Comparison of ENCODE assay signal across 1 cellular context in the genomic region with DNA sequence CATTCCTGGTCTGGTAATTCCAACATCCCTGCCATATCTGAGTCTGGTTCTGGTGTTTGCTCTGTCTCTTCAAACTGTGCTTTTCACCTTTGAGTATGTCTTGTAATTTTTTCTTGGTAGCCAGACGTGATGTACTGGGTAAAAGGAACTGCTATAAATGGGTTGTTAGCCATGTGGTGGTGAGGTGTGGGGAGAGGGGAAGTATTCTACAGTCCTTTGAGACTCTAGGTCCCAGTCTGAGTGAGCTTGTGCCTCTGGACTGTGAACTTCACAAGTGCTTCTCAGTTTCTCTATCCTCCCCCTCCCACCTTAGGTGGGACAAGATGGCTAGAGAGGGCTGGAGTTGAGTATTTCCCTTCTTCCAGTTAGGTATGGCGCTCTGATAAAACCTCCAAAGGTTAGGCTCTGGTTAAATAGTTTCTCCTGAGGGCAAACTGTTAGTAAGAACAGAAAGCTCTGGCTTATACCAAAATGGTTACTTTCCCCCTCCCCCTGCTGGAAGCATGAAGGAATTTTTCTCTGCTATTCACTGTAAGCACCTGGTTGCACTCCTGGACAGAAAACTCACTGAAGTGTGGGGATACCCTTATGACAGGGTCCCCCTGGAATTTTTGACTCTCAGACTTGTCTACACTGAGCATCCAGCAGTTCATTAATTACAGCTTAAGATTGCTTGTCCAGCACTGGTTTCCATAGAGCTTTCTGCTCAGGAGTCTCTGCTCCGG.
TF ChIP-seq lines count a peak whose summit lies in the region.

No MANE protein-coding gene starts in this region.

TF ChIP-seq in WTC11, 78 proteins besides CTCF, POLR2A, EP300 and RAD21 (continued from another document):
- TF ChIP-seq, protein P1, sequence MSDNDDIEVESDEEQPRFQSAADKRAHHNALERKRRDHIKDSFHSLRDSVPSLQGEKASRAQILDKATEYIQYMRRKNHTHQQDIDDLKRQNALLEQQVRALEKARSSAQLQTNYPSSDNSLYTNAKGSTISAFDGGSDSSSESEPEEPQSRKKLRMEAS (CRISPR knock-in tag; IDR thresholded peaks at IDR 0.05), result no peak
- TF ChIP-seq GRHL2 (CRISPR knock-in tag; IDR thresholded peaks at IDR 0.05; ENCODE audit: insufficient replicate concordance, severe bottlenecking) (no peak), TP53 (CRISPR knock-in tag; IDR thresholded peaks at IDR 0.05) (no peak)
